19 cellular contexts compared by ENCODE assay signal in genomic region chr1:240001177-240001740, GRCh38.
"Had no signal": no experiment of that assay in that cellular context is flagged by ENCODE, and none has a peak within 500 bp of the region (broad histone marks: within the 10 kb centered on the region; RNA-seq: fewer than 3 reads in every experiment).

No MANE protein-coding gene starts in this region.

- DNase-seq: activated CD8-positive, alpha-beta memory T cell treated with anti-CD3 and anti-CD28 coated beads, Interleukin-2, amount 50 U/mL, for 4 hours; activated T-cell treated with anti-CD3 and anti-CD28 coated beads, Interleukin-2, amount 50 U/mL, for 24 hours; dorsolateral prefrontal cortex; effector memory CD8-positive, alpha-beta T cell; heart left ventricle; left ventricle myocardium superior; nucleus accumbens; stimulated activated CD4-positive, alpha-beta T cell treated with anti-CD3 and anti-CD28 coated beads, Interleukin-4, amount 100 ng/mL, for 1 hour; stimulated activated naive CD4-positive, alpha-beta T cell treated with Interleukin-2 at 50 U/mL for 16 hours; T1000 had no signal

- FAIRE-seq: astrocyte, colon, islet of Langerhans had no signal

- H3K9me3 ChIP-seq: esophagus muscularis mucosa, heart left ventricle, thoracic aorta, vagina had no signal

- H3K4me3 ChIP-seq: dorsolateral prefrontal cortex, esophagus muscularis mucosa, heart left ventricle, thoracic aorta, vagina had no signal

- H3K27ac ChIP-seq: dorsolateral prefrontal cortex, esophagus muscularis mucosa, heart left ventricle, thoracic aorta, vagina had no signal

- H3K36me3 ChIP-seq: esophagus muscularis mucosa, heart left ventricle, thoracic aorta, vagina had no signal

- ATAC-seq: activated T-helper 17 cell treated with anti-CD3 and anti-CD28 coated beads, Interleukin-2, amount 50 U/mL, for 72 hours; effector memory CD8-positive, alpha-beta T cell; heart left ventricle; left ventricle myocardium superior; sciatic nerve; WTC11 had no signal
